Comparison of ENCODE assay signal across 24 cellular contexts in genomic region chr11:120991830-120992686, GRCh38. TPM values are rescaled to one million over a fixed set of nuclear protein-coding genes. Genes with fewer than 3 reads are reported as not detected.
DNase-seq lines count a peak whose midpoint lies in the region; ATAC-seq, FAIRE-seq and TF ChIP-seq lines count a peak whose summit lies in the region.
"Had no signal": no experiment of that assay in that cellular context is flagged by ENCODE, and none has a peak within 500 bp of the region (broad histone marks: within the 10 kb centered on the region; RNA-seq: fewer than 3 reads in every experiment).

No MANE protein-coding gene starts in this region.

- peaks cover 2% of the 10 kb centered on the region; the same call in 1 of the 2 replicates for H3K23me2 ChIP-seq in H1 (ENCODE audit: low read depth, low read length)

- H3K4me2 ChIP-seq in H1 (ENCODE audit: insufficient read depth in 1 of 2, low read depth in 2 of 2, low read length in 2 of 2): no peak overlapping the region
- H3K4me2 ChIP-seq in neuronal stem cell (ENCODE audit: insufficient read depth, low read length, poor library complexity, severe bottlenecking): no peak overlapping the region
- H3K4me2 ChIP-seq: BLaER1 treated with 17β-estradiol and CSF1 and Interleukin-3, amounts not matched to agents 10 nM and 100 nM had no signal

- peak; percentile 35 for ATAC-seq in stimulated activated naive CD8-positive, alpha-beta T cell treated with anti-CD3 and anti-CD28 coated beads, Interleukin-15, amount 100 ng/mL, for 72 hours
- ATAC-seq in stimulated activated naive CD8-positive, alpha-beta T cell treated with anti-CD3 and anti-CD28 coated beads, Interleukin-15, Interleukin-2, amounts not matched to agents 100 U/mL and 50 U/mL, for 24 hours: no peak
- ATAC-seq in HG03439 (IDR thresholded peaks at IDR 0.05; ENCODE audit: unreplicated experiment): no peak
- ATAC-seq: CD8-positive, alpha-beta T cell; GM12878; HCT116; K562 had no signal

- peak overlapping the region; percentile 83 for H3K4ac ChIP-seq in H1 (replicated peaks; ENCODE audit: insufficient read length, low read depth, low read length)
- H3K4ac ChIP-seq in neuronal stem cell (ENCODE audit: low read length): no peak overlapping the region

- peak overlapping the region; percentile 71; the same call in 1 of the 2 replicates for H2BK12ac ChIP-seq in H1 (ENCODE audit: low read depth, low read length)
- no peak overlapping the region for H2BK12ac ChIP-seq in neuronal stem cell (ENCODE audit: low read length)

- H2BK5ac ChIP-seq in H1 (ENCODE audit: low read depth, low read length): no peak overlapping the region
- H2BK5ac ChIP-seq in neuronal stem cell (ENCODE audit: low read length): no peak overlapping the region

- peaks cover 2 to 13% (median 10%) of the 10 kb centered on the region in 4 experiments; a peak in 5 of 7 replicates for H3K4me1 ChIP-seq in H1 (replicated peaks in 1 of 4; ENCODE audit: control insufficient read depth in 3 of 4, insufficient read depth in 4 of 4, low read length in 3 of 4)
- peaks cover 3 to 5% of the 10 kb centered on the region in 2 donors for H3K4me1 ChIP-seq in neuronal stem cell (ENCODE audit: control insufficient read depth in 2 of 2, insufficient read depth in 1 of 2, low read depth in 1 of 2, low read length in 2 of 2)
- H3K4me1 ChIP-seq: Peyer's patch, SJSA1 had no signal

- no peak overlapping the region for H2BK120ac ChIP-seq in H1 (replicated peaks; ENCODE audit: low read depth, low read length)
- no peak overlapping the region for H2BK120ac ChIP-seq in neuronal stem cell (ENCODE audit: low read depth, low read length)

- no peaks in the 10 kb centered on the region; a peak in 2 of 7 replicates for H3K27me3 ChIP-seq in H1 (replicated peaks in 1 of 4; ENCODE audit: control insufficient read depth in 3 of 4, extremely low read depth in 1 of 4, insufficient read depth in 3 of 4, low read length in 3 of 4)
- H3K27me3 ChIP-seq in neuronal stem cell (ENCODE audit: control insufficient read depth in 3 of 3, insufficient read depth in 3 of 3, low read depth in 1 of 3, low read length in 3 of 3): peaks cover 0 to 64% (median 0%) of the 10 kb centered on the region in 3 experiments
- H3K27me3 ChIP-seq: BLaER1 treated with 17β-estradiol and CSF1 and Interleukin-3, amounts not matched to agents 10 nM and 100 nM; Peyer's patch; SJSA1 had no signal

- H3K4me3 ChIP-seq in H1 (ENCODE audit: extremely low read depth in 1 of 4, insufficient read depth in 2 of 4, low read depth in 3 of 4, low read length in 4 of 4) (no peak overlapping the region), neuronal stem cell (ENCODE audit: low read length in 2 of 2) (peak overlapping the region in 1 of 2 donors; percentile 65)
- H3K4me3 ChIP-seq: BLaER1 treated with 17β-estradiol and CSF1 and Interleukin-3, amounts not matched to agents 10 nM and 100 nM; GM12878; GM23248; K562; Peyer's patch; SJSA1 had no signal

- H3K27ac ChIP-seq in H1 (ENCODE audit: low read depth, low read length): no peak overlapping the region
- no peak overlapping the region for H3K27ac ChIP-seq in neuronal stem cell (replicated peaks; ENCODE audit: low read length)
- H3K27ac ChIP-seq: BLaER1 treated with 17β-estradiol and CSF1 and Interleukin-3, amounts not matched to agents 10 nM and 100 nM; GM23248; Peyer's patch; SJSA1 had no signal

- 0 out of 2 replicates have a peak overlapping the region, but pooled peaks have one; percentile 30 for H2AK5ac ChIP-seq in H1 (ENCODE audit: low read depth, low read length)
- no peak overlapping the region for H2AK5ac ChIP-seq in neuronal stem cell (ENCODE audit: low read depth, low read length)

- H3K36me3 ChIP-seq in H1 (ENCODE audit: control insufficient read depth in 2 of 4, insufficient read depth in 4 of 4, low read length in 3 of 4) (no peaks in the 10 kb centered on the region), neuronal stem cell (replicated peaks in 1 of 2; ENCODE audit: control insufficient read depth in 2 of 2, insufficient read depth in 2 of 2, low read length in 2 of 2) (no peaks in the 10 kb centered on the region)
- H3K36me3 ChIP-seq: BLaER1 treated with 17β-estradiol and CSF1 and Interleukin-3, amounts not matched to agents 10 nM and 100 nM; Peyer's patch; SJSA1 had no signal

- WGBS in H1 (ENCODE audit: extremely low coverage in 1 of 2, insufficient coverage in 1 of 2, insufficient read length in 1 of 2, insufficient replicate concordance in 2 of 2, low coverage in 1 of 2, low lambda C conversion rate in 2 of 2, missing lambda C conversion rate in 1 of 2), 2 experiments: 93% methylated on average over 10 of the region's 10 CpGs; no CpG with 5 or more reads in 1 of the 2 experiments
- WGBS in neuronal stem cell (ENCODE audit: extremely low coverage in 2 of 2, insufficient read length in 2 of 2, insufficient replicate concordance in 1 of 2), 2 donors: no CpG with 5 or more reads among the region's 10 CpGs

- H3K4me1 Mint-ChIP-seq in stimulated activated naive CD8-positive, alpha-beta T cell treated with anti-CD3 and anti-CD28 coated beads, Interleukin-15, amount 100 ng/mL, for 72 hours: peaks cover 10% of the 10 kb centered on the region

- no peak overlapping the region for H4K8ac ChIP-seq in H1 (ENCODE audit: extremely low read depth, insufficient read depth, low read length)
- H4K8ac ChIP-seq in neuronal stem cell (ENCODE audit: low read depth, low read length): peak overlapping the region; percentile 56

- no peak overlapping the region for H3K18ac ChIP-seq in H1 (ENCODE audit: extremely low read depth, low read length)
- no peak overlapping the region for H3K18ac ChIP-seq in neuronal stem cell (ENCODE audit: low read length)

- POLR2A ChIA-PET in H1 (lab: Charles Lee; ENCODE audit: partially characterized antibody): interaction anchor here (1.4 kb wide), 1 partner anchor 16 kb away, joined by 3 read pairs; no protein-coding TSS in a partner anchor

- H3K4me3 Mint-ChIP-seq in stimulated activated naive CD8-positive, alpha-beta T cell treated with anti-CD3 and anti-CD28 coated beads, Interleukin-15, amount 100 ng/mL, for 72 hours: no peak overlapping the region
- H3K4me3 Mint-ChIP-seq: CD8-positive, alpha-beta T cell had no signal

- H3K27ac Mint-ChIP-seq in stimulated activated naive CD8-positive, alpha-beta T cell treated with anti-CD3 and anti-CD28 coated beads, Interleukin-15, amount 100 ng/mL, for 72 hours: no peak overlapping the region
- H3K27ac Mint-ChIP-seq: CD8-positive, alpha-beta T cell had no signal

- TF ChIP-seq EP300 in H1 (IDR thresholded peaks at IDR 0.05; ENCODE audit: borderline replicate concordance in 1 of 2, low read depth in 2 of 2, low read length in 2 of 2): no peak

- H3K79me1 ChIP-seq in H1 (ENCODE audit: low read depth, low read length) (peaks cover 2% of the 10 kb centered on the region; the same call in 1 of the 2 replicates), neuronal stem cell (ENCODE audit: low read depth, low read length) (no peaks in the 10 kb centered on the region)

- peaks cover 0 to 1% of the 10 kb centered on the region in 2 experiments for H4K20me1 ChIP-seq in H1 (replicated peaks in 1 of 2; ENCODE audit: control insufficient read depth in 1 of 2, insufficient read depth in 2 of 2, low read length in 2 of 2)
- H4K20me1 ChIP-seq: BLaER1 treated with 17β-estradiol and CSF1 and Interleukin-3, amounts not matched to agents 10 nM and 100 nM had no signal

- 0 out of 7 replicates have a peak overlapping the region, but pooled peaks of 1 of the 4 experiments have one; percentile 15 for H3K9ac ChIP-seq in H1 (replicated peaks in 1 of 4; ENCODE audit: extremely low read depth in 1 of 4, low read depth in 3 of 4, low read length in 3 of 4)
- H3K9ac ChIP-seq in neuronal stem cell (ENCODE audit: low read depth, low read length, poor library complexity): no peak overlapping the region
- H3K9ac ChIP-seq: BLaER1 treated with 17β-estradiol and CSF1 and Interleukin-3, amounts not matched to agents 10 nM and 100 nM; GM23248 had no signal

- 0 out of 2 replicates have a peak overlapping the region, but pooled peaks have one; percentile 14 for H2BK15ac ChIP-seq in H1 (ENCODE audit: low read length)
- H2BK15ac ChIP-seq in neuronal stem cell (ENCODE audit: low read length): no peak overlapping the region

- H3K9me3 ChIP-seq in H1 (ENCODE audit: insufficient read depth in 2 of 2, low read depth in 1 of 2, low read length in 1 of 2) (no peaks in the 10 kb centered on the region), neuronal stem cell (replicated peaks in 1 of 2; ENCODE audit: control insufficient read depth in 2 of 2, insufficient read depth in 1 of 2, low read depth in 1 of 2, low read length in 2 of 2) (no peaks in the 10 kb centered on the region)
- H3K9me3 ChIP-seq: BLaER1 treated with 17β-estradiol and CSF1 and Interleukin-3, amounts not matched to agents 10 nM and 100 nM; Peyer's patch; SJSA1 had no signal

- H3K27me3 Mint-ChIP-seq in stimulated activated naive CD8-positive, alpha-beta T cell treated with anti-CD3 and anti-CD28 coated beads, Interleukin-15, amount 100 ng/mL, for 72 hours: peaks cover 3% of the 10 kb centered on the region

- H2BK20ac ChIP-seq in H1 (ENCODE audit: low read length): peak overlapping the region; percentile 87

- no peak for DNase-seq in stimulated activated naive CD8-positive, alpha-beta T cell treated with anti-CD3 and anti-CD28 coated beads, Interleukin-15, amount 100 ng/mL, for 72 hours
- DNase-seq in stimulated activated naive CD8-positive, alpha-beta T cell treated with anti-CD3 and anti-CD28 coated beads, Interleukin-15, Interleukin-2, amounts not matched to agents 100 U/mL and 50 U/mL, for 24 hours: no peak
- no peak for DNase-seq in H1 (ENCODE audit: low read depth in 1 of 2, low spot score in 2 of 2)
- no peak for DNase-seq in neuronal stem cell (ENCODE audit: low spot score)
- DNase-seq in NCI-H187 (lab: John Stamatoyannopoulos, UW): no peak
- DNase-seq in globus pallidus (ENCODE audit: low spot score): no peak
- DNase-seq: 8988T; CD8-positive, alpha-beta T cell; DND-41; GM23248; MM.1S; NCI-H1092; NCI-H1436; NCI-H2029; NCI-H226; NCI-H524; NCI-H82; Peyer's patch had no signal

- no peaks in the 10 kb centered on the region for H3K79me2 ChIP-seq in H1 (ENCODE audit: control insufficient read depth in 1 of 2, insufficient read depth in 2 of 2, low read length in 2 of 2)

- TF ChIP-seq POLR2A in H1 (IDR thresholded peaks at IDR 0.05; ENCODE audit: control extremely low read depth in 1 of 2, low read depth in 2 of 2, low read length in 2 of 2): no peak

- H4K5ac ChIP-seq in H1 (ENCODE audit: insufficient read length, low read depth, low read length): no peak overlapping the region

- no peak for FAIRE-seq in H1 (lab: Jason Lieb, UNC)
- FAIRE-seq: GM12878, K562 had no signal

- no peak for TF ChIP-seq RAD21 in H1 (IDR thresholded peaks at IDR 0.05 in 1 of 2, conservative IDR thresholded peaks at IDR 0.05 in 1 of 2; ENCODE audit: low read depth in 2 of 2, low read length in 2 of 2)

- CTCF ChIA-PET in H1 (lab: Charles Lee; ENCODE audit: partially characterized antibody): interaction anchor here (0.8 to 2.2 kb wide), 3 partner anchors 11 to 47 kb away, joined by 3 to 6 read pairs (median 3); no protein-coding TSS in a partner anchor

- H3K23ac ChIP-seq in H1 (ENCODE audit: insufficient read length) (no peak overlapping the region), neuronal stem cell (ENCODE audit: low read depth, low read length, poor library complexity) (peak overlapping the region; percentile 87)

- H3K14ac ChIP-seq in H1 (ENCODE audit: insufficient read length) (no peak overlapping the region), neuronal stem cell (ENCODE audit: low read length) (peak overlapping the region; percentile 50)

- TF ChIP-seq CTCF in H1 (IDR thresholded peaks at IDR 0.05; ENCODE audit: control extremely low read depth in 1 of 3, insufficient read depth in 1 of 3, low read depth in 1 of 3, low read length in 3 of 3): no peak

- H3K9me3 Mint-ChIP-seq in stimulated activated naive CD8-positive, alpha-beta T cell treated with anti-CD3 and anti-CD28 coated beads, Interleukin-15, amount 100 ng/mL, for 72 hours: no peaks in the 10 kb centered on the region
- H3K9me3 Mint-ChIP-seq: CD8-positive, alpha-beta T cell had no signal

- H4K91ac ChIP-seq in H1 (replicated peaks; ENCODE audit: insufficient read length, low read length) (peak overlapping the region; percentile 64), neuronal stem cell (ENCODE audit: low read depth, low read length, poor library complexity) (no peak overlapping the region)

- H2AFZ ChIP-seq in H1 (ENCODE audit: low read length) (no peak overlapping the region), neuronal stem cell (ENCODE audit: low read length) (no peak overlapping the region)
- H2AFZ ChIP-seq: GM23248 had no signal

- H3K56ac ChIP-seq in H1 (replicated peaks; ENCODE audit: insufficient read length, low read depth, low read length): no peak overlapping the region

RNA-seq across cellular contexts. Expression of gene TBCEL, which starts 31.8 kb away (rescaled TPM):
- total RNA-seq in H1 (2021; fragmentation: NEBNext Ultra II Directional; extraction: Animal tissue kit (Norgen Biotek cat#: 25700)): 14.3 and 16.0 TPM in 2 replicates
- 2.3 and 3.9 TPM in 2 replicates for polyA plus RNA-seq in H1 (2011; rRNA removed)
- polyA plus RNA-seq in H1 (2011; cell fraction: cytosol; rRNA removed): 5.0 TPM
- 3.6 TPM for polyA plus RNA-seq in H1 (2011; cell fraction: nucleus; rRNA removed)
- polyA plus RNA-seq in H1 (2012, experiment 1 of 2): 4.1 to 6.7 TPM (median 4.7 TPM) in 4 replicates
- 0.54 TPM for polyA plus RNA-seq in H1 (2012, experiment 2 of 2)
- polyA plus RNA-seq in H1 (2013, experiment 1 of 2): 5.8 TPM
- 5.7 TPM for polyA plus RNA-seq in H1 (2013, experiment 2 of 2)
- polyA minus RNA-seq in H1 (2011; rRNA and poly(A)+ RNA removed): 24.5 and 25.3 TPM in 2 replicates
- polyA minus RNA-seq in H1 (2011; cell fraction: cytosol; rRNA and poly(A)+ RNA removed): 5.9 TPM
- 38.9 TPM for polyA minus RNA-seq in H1 (2011; cell fraction: nucleus; rRNA and poly(A)+ RNA removed)
- polyA plus RNA-seq in neuronal stem cell (2013, experiment 1 of 2): 6.8 TPM
- polyA plus RNA-seq in neuronal stem cell (2013, experiment 2 of 2): 6.7 TPM
